Comparison of ENCODE assay signal across 12 cellular contexts in the genomic region with DNA sequence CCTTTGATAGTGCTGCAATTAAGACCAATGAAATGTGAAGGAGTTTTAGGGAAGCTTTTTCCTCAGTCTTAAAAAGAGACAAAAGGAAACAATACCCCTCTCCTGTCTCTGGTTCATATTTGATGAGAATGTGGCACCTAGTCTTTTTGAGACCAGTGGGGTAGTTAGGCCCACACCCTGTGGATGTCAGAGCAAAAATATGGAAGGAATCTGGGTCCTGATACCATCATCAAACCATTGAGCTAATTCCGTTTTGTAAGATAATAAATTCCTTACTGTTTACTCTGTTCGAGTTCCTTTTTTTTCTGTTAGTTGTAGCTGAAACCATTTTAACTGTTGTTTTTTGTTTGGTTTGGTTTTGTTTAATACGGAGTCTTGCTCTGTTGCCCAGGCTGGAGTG. TPM values are rescaled to one million over a fixed set of nuclear protein-coding genes. Genes with fewer than 3 reads are reported as not detected.
DNase-seq lines count a peak whose midpoint lies in the region; ATAC-seq and TF ChIP-seq lines count a peak whose summit lies in the region.
"Had no signal": no experiment of that assay in that cellular context is flagged by ENCODE, and none has a peak within 500 bp of the region (broad histone marks: within the 10 kb centered on the region; RNA-seq: fewer than 3 reads in every experiment).

No MANE protein-coding gene starts in this region.

- BruUV-seq in MCF 10A (replicated peaks; lab: Mats Ljungman, UMichigan): no TSS peak

- DNase-seq in MCF 10A (ENCODE audit: unreplicated experiment) (no peak), breast epithelium (ENCODE audit: low spot score in 2 of 2) (no peak), RPMI7951 (ENCODE audit: low read depth) (peak; percentile 53), fibroblast of peridontal ligament (ENCODE audit: extremely low read depth) (peak; percentile 23), tibial artery (no peak), posterior cingulate gyrus (no peak)
- DNase-seq in effector CD8-positive, alpha-beta T cell (lab: John Stamatoyannopoulos, UW): no peak
- DNase-seq: COR-L47, NCI-H1048, NCI-H526 treated with DMSO at 0.1 percent for 48 hours had no signal

- CTCF ChIA-PET in MCF 10A (lab: Yijun Ruan, JAX): interaction anchor here (0.6 to 1.4 kb wide), 5 partner anchors 14 to 1273 kb away, joined by 3 to 6 read pairs (median 4); no protein-coding TSS in a partner anchor

- no peak overlapping the region for H3K27ac ChIP-seq in breast epithelium
- no peak overlapping the region for H3K27ac ChIP-seq in tibial artery

- TF ChIP-seq POLR2A in breast epithelium (IDR thresholded peaks at IDR 0.05): no peak

- H3K36me3 ChIP-seq in breast epithelium (no peaks in the 10 kb centered on the region), tibial artery (no peaks in the 10 kb centered on the region)

- POLR2A ChIA-PET in MCF 10A (lab: Yijun Ruan, JAX): interaction anchor here (0.8 to 6.8 kb wide), 5 partner anchors 9 to 173 kb away, joined by 3 to 43 read pairs (median 4); no protein-coding TSS in a partner anchor

- no peaks in the 10 kb centered on the region for H3K27me3 Mint-ChIP-seq in MCF 10A (ENCODE audit: insufficient read depth, unreplicated experiment)

- peaks cover 6% of the 10 kb centered on the region for H3K36me3 Mint-ChIP-seq in MCF 10A (ENCODE audit: insufficient read depth, unreplicated experiment)

- H3K4me3 ChIP-seq in breast epithelium (no peak overlapping the region), tibial artery (no peak overlapping the region)

- no peaks in the 10 kb centered on the region for H3K4me1 ChIP-seq in breast epithelium
- no peaks in the 10 kb centered on the region for H3K4me1 ChIP-seq in tibial artery

- H3K27ac Mint-ChIP-seq in MCF 10A (ENCODE audit: low read depth, unreplicated experiment): peak overlapping the region; percentile 0

- H3K4me3 Mint-ChIP-seq in MCF 10A (ENCODE audit: unreplicated experiment): no peak overlapping the region

- H3K9me3 Mint-ChIP-seq in MCF 10A (ENCODE audit: unreplicated experiment): peaks cover 23% of the 10 kb centered on the region
- H3K9me3 Mint-ChIP-seq: T-helper 1 cell treated with Interleukin-12 subunit alpha and Interleukin-12 subunit beta and Interleukin-4 antibody, amounts not matched to agents 30 μg/mL and 1 μg/mL, for 36 hours had no signal

- H3K9me3 ChIP-seq in breast epithelium: no peaks in the 10 kb centered on the region
- H3K9me3 ChIP-seq in tibial artery: no peaks in the 10 kb centered on the region

- peaks cover 52% of the 10 kb centered on the region for H3K4me1 Mint-ChIP-seq in MCF 10A (ENCODE audit: insufficient read depth, unreplicated experiment)

- intact Hi-C loops in MCF 10A (cut with micrococcal nuclease) (no loop called here), breast epithelium (cut with DNase I; ENCODE audit: low total_unique reads) (no loop called here), tibial artery (cut with DNase I; ENCODE audit: low total_unique reads) (no loop called here), posterior cingulate gyrus (cut with DNase I) (no loop called here)

- no peak for ATAC-seq in GM19324 (IDR thresholded peaks at IDR 0.05; ENCODE audit: low FRiP score, unreplicated experiment)

- no peaks in the 10 kb centered on the region for H3K27me3 ChIP-seq in breast epithelium
- H3K27me3 ChIP-seq in tibial artery: no peaks in the 10 kb centered on the region

- TF ChIP-seq CTCF in MCF 10A (IDR thresholded peaks at IDR 0.05; ENCODE audit: unreplicated experiment) (no peak), breast epithelium (IDR thresholded peaks at IDR 0.05) (no peak), tibial artery (IDR thresholded peaks at IDR 0.05) (no peak)

RNA-seq across cellular contexts. Expression of gene PTPRC, which starts 33.3 kb away (rescaled TPM):
- total RNA-seq in MCF 10A (2022): not detected in 2 replicates
- 10 to 100 TPM; 22.0 to 36.0 (median 35.7) TPM for total RNA-seq in breast epithelium
- total RNA-seq in RPMI7951 (2014; rRNA removed; shearing (Covaris generic)): 0.12 and 0.98 TPM in 2 replicates

Comparison
In these comparisons a context has a peak if more than half of its experiments do, and no peak if none do; other contexts are left out.
1. RNA of gene PTPRC, which starts 33.3 kb away (total RNA-seq): 22.0 to 36.0 TPM in breast epithelium; 0.12 to 0.98 TPM in RPMI7951 and not detected in MCF 10A; every median in the first group is over 10 times any median in the second.
2. DNase-seq: peak in RPMI7951 (single experiment) and fibroblast of peridontal ligament (single experiment); none in MCF 10A (single experiment), breast epithelium (0 of 2), tibial artery (0 of 2), posterior cingulate gyrus (0 of 10) and effector CD8-positive, alpha-beta T cell (single experiment).